ENCODE assay signal across 22 cellular contexts in the genomic region with DNA sequence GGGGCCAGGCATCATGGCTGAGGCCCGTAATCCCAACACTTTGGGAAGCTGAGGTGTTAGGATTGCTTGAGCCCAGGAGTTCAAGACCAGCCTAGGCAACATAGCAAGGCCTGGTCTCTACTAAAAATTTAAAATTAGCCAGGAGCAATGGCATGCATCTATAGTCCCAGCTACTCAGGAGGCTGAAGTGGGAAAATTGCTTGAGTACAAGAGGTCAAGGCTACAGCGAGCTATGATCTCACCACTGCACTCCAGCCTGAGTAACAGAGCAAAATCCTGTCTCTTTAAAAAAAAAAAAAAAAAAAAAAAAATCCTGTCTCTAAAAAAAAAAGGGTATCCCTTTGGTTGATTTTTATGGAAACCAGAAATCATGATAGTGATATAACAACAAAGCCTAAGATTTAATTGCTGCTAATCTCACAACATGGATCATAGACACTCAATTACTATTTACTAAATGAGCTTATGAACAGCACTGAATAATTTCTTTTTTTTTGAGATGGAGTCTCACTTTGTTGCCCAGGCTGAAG. TPM values are rescaled to one million over a fixed set of nuclear protein-coding genes. Genes with fewer than 3 reads are reported as not detected.
A peak's percentile ranks its signal among the peaks of the same experiment; 100 is the strongest.
DNase-seq lines count a peak whose midpoint lies in the region; ATAC-seq and TF ChIP-seq lines count a peak whose summit lies in the region.
"Had no signal": no experiment of that assay in that cellular context is flagged by ENCODE, and none has a peak within 500 bp of the region (broad histone marks: within the 10 kb centered on the region; RNA-seq: fewer than 3 reads in every experiment).

No MANE protein-coding gene starts in this region.

- peak overlapping the region; percentile 60; the same call in 1 of the 2 replicates for H3K27ac ChIP-seq in Karpas-422 (ENCODE audit: low read length)
- H3K27ac ChIP-seq: BLaER1 treated with 17β-estradiol and CSF1 and Interleukin-3, amounts not matched to agents 10 nM and 100 nM; Peyer's patch; SJCRH30 had no signal

- no peaks in the 10 kb centered on the region for H3K27me3 Mint-ChIP-seq in neural crest cell (ENCODE audit: low read depth)
- H3K27me3 Mint-ChIP-seq: CD4-positive, alpha-beta memory T cell; T-cell had no signal

- no peak for ATAC-seq in activated CD4-positive, CD25-positive, alpha-beta regulatory T cell treated with anti-CD3 and anti-CD28 coated beads, Interleukin-2, amount 50 U/mL, for 24 hours
- ATAC-seq in HG03354 (IDR thresholded peaks at IDR 0.05; ENCODE audit: poor library complexity, severe bottlenecking, unreplicated experiment): no peak
- ATAC-seq: HCT116, T-cell had no signal

- peaks cover 16% of the 10 kb centered on the region; the same call in 1 of the 2 replicates for H3K36me3 ChIP-seq in Karpas-422 (ENCODE audit: insufficient read depth, low read length)
- H3K36me3 ChIP-seq: Peyer's patch had no signal

- peaks cover 25% of the 10 kb centered on the region for H3K4me1 ChIP-seq in Karpas-422 (ENCODE audit: low read length)
- H3K4me1 ChIP-seq: Peyer's patch had no signal

- no peaks in the 10 kb centered on the region for H3K9me2 ChIP-seq in Karpas-422 (replicated peaks; ENCODE audit: insufficient read depth, low read length)

- H3K9me3 Mint-ChIP-seq in neural crest cell: no peaks in the 10 kb centered on the region
- H3K9me3 Mint-ChIP-seq: CD4-positive, alpha-beta memory T cell; T-cell had no signal

- peaks cover 26% of the 10 kb centered on the region; the same call in 1 of the 2 replicates for H3K79me2 ChIP-seq in Karpas-422 (ENCODE audit: low read length)

- H3K4me2 ChIP-seq in Karpas-422 (ENCODE audit: low read depth, low read length, poor library complexity, severe bottlenecking): peak overlapping the region; percentile 27
- H3K4me2 ChIP-seq: BLaER1 treated with 17β-estradiol and CSF1 and Interleukin-3, amounts not matched to agents 10 nM and 100 nM had no signal

- H3K9ac ChIP-seq in Karpas-422 (ENCODE audit: low read length): no peak overlapping the region
- H3K9ac ChIP-seq: BLaER1 treated with 17β-estradiol and CSF1 and Interleukin-3, amounts not matched to agents 10 nM and 100 nM had no signal

- no peak overlapping the region for H3K4me3 ChIP-seq in Karpas-422 (ENCODE audit: low read length)
- no peak overlapping the region for H3K4me3 ChIP-seq in cardiac fibroblast (replicated peaks in 1 of 2; ENCODE audit: low read depth in 2 of 2, low read length in 2 of 2)
- H3K4me3 ChIP-seq: BLaER1 treated with 17β-estradiol and CSF1 and Interleukin-3, amounts not matched to agents 10 nM and 100 nM; Peyer's patch; SJCRH30 had no signal

- DNase-seq in EH (ENCODE audit: low read depth) (peak; percentile 21), Karpas-422 (no peak), cardiac fibroblast (ENCODE audit: low read depth in 2 of 2) (peak; percentile 10 to 39), neural crest cell (ENCODE audit: low read depth, low spot score) (no peak), NCI-H345 (lab: John Stamatoyannopoulos, UW) (no peak), NCI-H187 (lab: John Stamatoyannopoulos, UW) (no peak)
- DNase-seq: 8988T; CD4-positive, alpha-beta memory T cell; DND-41; KG1; NCI-H1105; NCI-H146; NCI-H2029 treated with DMSO at 0.1 percent for 48 hours; NCI-H510A; NK-92 treated with Interleukin-12 subunit alpha and Interleukin-12 subunit beta, amount 100 ng/mL, for 24 hours; Peyer's patch; SJCRH30; T-cell had no signal

- TF ChIP-seq CTCF in cardiac fibroblast (IDR thresholded peaks at IDR 0.05; ENCODE audit: low read depth, low read length): no peak
- TF ChIP-seq CTCF in neural crest cell (conservative IDR thresholded peaks at IDR 0.05): no peak

- H2AFZ ChIP-seq in Karpas-422 (ENCODE audit: low read length): no peak overlapping the region

- H3K4me1 Mint-ChIP-seq in neural crest cell: no peaks in the 10 kb centered on the region

- no peaks in the 10 kb centered on the region for H4K20me1 ChIP-seq in Karpas-422 (ENCODE audit: insufficient read depth, low read depth, low read length)

- H3K9me3 ChIP-seq in Karpas-422 (ENCODE audit: low read length): no peaks in the 10 kb centered on the region
- H3K9me3 ChIP-seq: BLaER1 treated with 17β-estradiol and CSF1 and Interleukin-3, amounts not matched to agents 10 nM and 100 nM; Peyer's patch; SJCRH30 had no signal

- peaks cover 2% of the 10 kb centered on the region for H3K36me3 Mint-ChIP-seq in neural crest cell (ENCODE audit: low read depth)
- H3K36me3 Mint-ChIP-seq: CD4-positive, alpha-beta memory T cell; T-cell had no signal

- no peaks in the 10 kb centered on the region for H3K27me3 ChIP-seq in Karpas-422 (ENCODE audit: low read length)
- H3K27me3 ChIP-seq: BLaER1 treated with 17β-estradiol and CSF1 and Interleukin-3, amounts not matched to agents 10 nM and 100 nM; Peyer's patch; SJCRH30 had no signal

- H3K27ac Mint-ChIP-seq in neural crest cell (ENCODE audit: unreplicated experiment): peak overlapping the region; percentile 50
- H3K27ac Mint-ChIP-seq: T-cell had no signal

- no peak overlapping the region for H3K4me3 Mint-ChIP-seq in neural crest cell
- H3K4me3 Mint-ChIP-seq: CD4-positive, alpha-beta memory T cell; T-cell had no signal

RNA-seq across cellular contexts. Expression of a gene that starts 12.1 kb away (rescaled TPM):
- total RNA-seq in Karpas-422 (2014; rRNA removed; shearing (Covaris generic); ENCODE audit: low replicate concordance): 24.7 and 223 TPM in 2 replicates
- 84.3 and 88.4 TPM in 2 replicates for total RNA-seq in neural crest cell

RNA-seq across cellular contexts. Expression of a gene that starts 13.2 kb away (rescaled TPM):
- 29.1 and 37.1 TPM in 2 replicates for total RNA-seq in Karpas-422 (2014; rRNA removed; shearing (Covaris generic); ENCODE audit: low replicate concordance)
- total RNA-seq in neural crest cell: 15.5 and 16.3 TPM in 2 replicates

RNA-seq across cellular contexts. Expression of a gene that starts 18.5 kb away (rescaled TPM):
- total RNA-seq in Karpas-422 (2014; rRNA removed; shearing (Covaris generic); ENCODE audit: low replicate concordance): 9.2 and 11.9 TPM in 2 replicates
- 19.4 and 20.8 TPM in 2 replicates for total RNA-seq in neural crest cell

Comparison
In these comparisons a context has a peak if more than half of its experiments do, and no peak if none do; other contexts are left out.
1. DNase-seq: peak in EH (single experiment) and cardiac fibroblast (2 of 2); none in Karpas-422 (single experiment), neural crest cell (single experiment), NCI-H345 (single experiment) and NCI-H187 (0 of 2).